21 cellular contexts compared by ENCODE assay signal in the genomic region with DNA sequence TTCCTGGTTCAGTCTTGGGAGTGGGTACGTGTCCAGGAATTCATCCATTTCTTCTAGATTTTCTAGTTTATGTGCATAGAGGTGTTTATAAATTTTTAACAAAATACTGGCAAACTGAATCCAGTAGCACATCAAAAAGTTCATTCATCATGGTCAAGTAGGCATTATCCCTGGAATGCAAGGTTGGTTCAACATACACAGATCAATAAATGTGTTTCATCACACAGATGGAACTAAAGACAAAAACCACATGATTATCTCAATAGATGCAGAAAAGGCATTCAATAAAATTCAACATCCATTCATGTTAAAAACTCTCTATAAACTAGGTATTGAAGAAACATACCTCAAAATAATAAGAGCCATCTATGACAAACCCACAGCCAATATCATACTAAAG. TPM values are rescaled to one million over a fixed set of nuclear protein-coding genes. Genes with fewer than 3 reads are reported as not detected.
"Had no signal": no experiment of that assay in that cellular context is flagged by ENCODE, and none has a peak within 500 bp of the region (broad histone marks: within the 10 kb centered on the region; RNA-seq: fewer than 3 reads in every experiment).

No MANE protein-coding gene starts in this region.

RNA-seq across cellular contexts. Expression of a gene that starts 18.5 kb away (rescaled TPM):
- total RNA-seq: activated naive CD4-positive, alpha-beta T cell treated with anti-CD3 and anti-CD28 coated beads for 36 hours; activated naive CD4-positive, alpha-beta T cell treated with anti-CD3 and anti-CD28 coated beads, Interleukin-2, amount 50 U/mL, for 72 hours; activated naive CD8-positive, alpha-beta T cell treated with anti-CD3 and anti-CD28 coated beads for 36 hours; activated naive CD8-positive, alpha-beta T cell treated with anti-CD3 and anti-CD28 coated beads, Interleukin-2, amount 10 ng/mL, durations not matched to agents 7 days and 5 days; activated T-cell treated with anti-CD3 and anti-CD28 coated beads, Interleukin-2, amount 50 U/mL, for 4 hours; activated T-cell treated with anti-CD3 and anti-CD28 coated beads, Interleukin-2, amount 50 U/mL, for 72 hours; activated T-helper 1 cell treated with anti-CD3 and anti-CD28 coated beads, Interleukin-12 subunit alpha, Interleukin-12 subunit beta, Interleukin-2, Interleukin-4 antibody, amounts not matched to agents 30 ng/mL and 10 ng/mL and 1 ng/mL, durations not matched to agents 14 hours and 24 hours and 36 hours; activated T-helper 17 cell treated with anti-CD3 and anti-CD28 coated beads, Interleukin-2, amount 50 U/mL, for 72 hours; activated T-helper 2 cell treated with anti-CD3 and anti-CD28 coated beads, Interferon-gamma antibody, Interleukin-2, Interleukin-4, amounts not matched to agents 10 μg/mL and 5 μg/mL and 100 μg/mL, durations not matched to agents 14 hours and 24 hours and 36 hours; adrenal gland; aorta; ascending aorta; astrocyte; body of pancreas; breast epithelium; bronchial epithelial cell; cardiac septum; chondrocyte had no signal
- polyA plus RNA-seq: adipose tissue, adrenal gland, aorta had no signal

RNA-seq across cellular contexts. Expression of a gene that starts 28.1 kb away (rescaled TPM):
- total RNA-seq: activated naive CD4-positive, alpha-beta T cell treated with anti-CD3 and anti-CD28 coated beads for 36 hours; activated naive CD4-positive, alpha-beta T cell treated with anti-CD3 and anti-CD28 coated beads, Interleukin-2, amount 50 U/mL, for 72 hours; activated naive CD8-positive, alpha-beta T cell treated with anti-CD3 and anti-CD28 coated beads for 36 hours; activated naive CD8-positive, alpha-beta T cell treated with anti-CD3 and anti-CD28 coated beads, Interleukin-2, amount 10 ng/mL, durations not matched to agents 7 days and 5 days; activated T-cell treated with anti-CD3 and anti-CD28 coated beads, Interleukin-2, amount 50 U/mL, for 4 hours; activated T-cell treated with anti-CD3 and anti-CD28 coated beads, Interleukin-2, amount 50 U/mL, for 72 hours; activated T-helper 1 cell treated with anti-CD3 and anti-CD28 coated beads, Interleukin-12 subunit alpha, Interleukin-12 subunit beta, Interleukin-2, Interleukin-4 antibody, amounts not matched to agents 30 ng/mL and 10 ng/mL and 1 ng/mL, durations not matched to agents 14 hours and 24 hours and 36 hours; activated T-helper 17 cell treated with anti-CD3 and anti-CD28 coated beads, Interleukin-2, amount 50 U/mL, for 72 hours; activated T-helper 2 cell treated with anti-CD3 and anti-CD28 coated beads, Interferon-gamma antibody, Interleukin-2, Interleukin-4, amounts not matched to agents 10 μg/mL and 5 μg/mL and 100 μg/mL, durations not matched to agents 14 hours and 24 hours and 36 hours; adrenal gland; aorta; ascending aorta; astrocyte; body of pancreas; bronchial epithelial cell; cardiac muscle cell; cardiac septum; chondrocyte had no signal
- polyA plus RNA-seq: adipose tissue, adrenal gland, aorta, cardiac muscle cell had no signal

RNA-seq across cellular contexts. Expression of a gene that starts 43.9 kb away (rescaled TPM):
- total RNA-seq: activated naive CD4-positive, alpha-beta T cell treated with anti-CD3 and anti-CD28 coated beads for 36 hours; activated naive CD4-positive, alpha-beta T cell treated with anti-CD3 and anti-CD28 coated beads, Interleukin-2, amount 50 U/mL, for 72 hours; activated naive CD8-positive, alpha-beta T cell treated with anti-CD3 and anti-CD28 coated beads for 36 hours; activated naive CD8-positive, alpha-beta T cell treated with anti-CD3 and anti-CD28 coated beads, Interleukin-2, amount 10 ng/mL, durations not matched to agents 7 days and 5 days; activated T-cell treated with anti-CD3 and anti-CD28 coated beads, Interleukin-2, amount 50 U/mL, for 4 hours; activated T-cell treated with anti-CD3 and anti-CD28 coated beads, Interleukin-2, amount 50 U/mL, for 72 hours; activated T-helper 1 cell treated with anti-CD3 and anti-CD28 coated beads, Interleukin-12 subunit alpha, Interleukin-12 subunit beta, Interleukin-2, Interleukin-4 antibody, amounts not matched to agents 30 ng/mL and 10 ng/mL and 1 ng/mL, durations not matched to agents 14 hours and 24 hours and 36 hours; activated T-helper 17 cell treated with anti-CD3 and anti-CD28 coated beads, Interleukin-2, amount 50 U/mL, for 72 hours; activated T-helper 2 cell treated with anti-CD3 and anti-CD28 coated beads, Interferon-gamma antibody, Interleukin-2, Interleukin-4, amounts not matched to agents 10 μg/mL and 5 μg/mL and 100 μg/mL, durations not matched to agents 14 hours and 24 hours and 36 hours; adrenal gland; aorta; ascending aorta; astrocyte; body of pancreas; breast epithelium; bronchial epithelial cell; cardiac muscle cell; cardiac septum; cerebellum; chondrocyte had no signal
- polyA plus RNA-seq: adipose tissue, adrenal gland, aorta, cardiac muscle cell had no signal
